ENCODE assay signal across 14 cellular contexts in genomic region chr10:89003344-89003743, GRCh38. TPM values are rescaled to one million over a fixed set of nuclear protein-coding genes. Genes with fewer than 3 reads are reported as not detected.
A peak's percentile ranks its signal among the peaks of the same experiment; 100 is the strongest.
DNase-seq lines count a peak whose midpoint lies in the region; ATAC-seq, FAIRE-seq and TF ChIP-seq lines count a peak whose summit lies in the region.
"Had no signal": no experiment of that assay in that cellular context is flagged by ENCODE, and none has a peak within 500 bp of the region (broad histone marks: within the 10 kb centered on the region; RNA-seq: fewer than 3 reads in every experiment).

No MANE protein-coding gene starts in this region.

- in situ Hi-C loops in SK-MEL-5 (cut with HindIII; ENCODE audit: low pct_unique_long_range_greater_than_20kb, low sequenced_read_pairs) (no loop called here), GM12878 (cut with MboI) (no loop called here)

- no peak overlapping the region for H3K9ac ChIP-seq in GM12878 (ENCODE audit: control insufficient read depth, insufficient read depth, low read length)
- H3K9ac ChIP-seq: parathyroid adenoma had no signal

- whole genome bisulfite sequencing in GM12878 (ENCODE audit: insufficient coverage, insufficient replicate concordance, low lambda C conversion rate, missing lambda C conversion rate), result 0% methylated on average over 2 of the region's 2 CpGs
- WGBS in suprapubic skin, result 24% methylated on average over 2 of the region's 2 CpGs

- TF ChIP-seq RAD21 in GM12878 (IDR thresholded peaks at IDR 0.05; ENCODE audit: insufficient read depth, low read depth, low read length), result no peak

- no TSS peak for BruUV-seq in GM12878 (replicated peaks; lab: Mats Ljungman, UMichigan)

- intact Hi-C loops in GM12878 (cut with micrococcal nuclease; ENCODE audit: unreplicated experiment), result no loop called here

- H3K36me3 Mint-ChIP-seq in activated naive CD8-positive, alpha-beta T cell treated with anti-CD3 and anti-CD28 coated beads, Interleukin-2, amount 50 U/mL, for 24 hours (ENCODE audit: low read depth), result peaks cover 23% of the 10 kb centered on the region
- H3K36me3 Mint-ChIP-seq in activated naive CD8-positive, alpha-beta T cell treated with anti-CD3 and anti-CD28 coated beads for 36 hours, result peaks cover 34% of the 10 kb centered on the region

- H2AFZ ChIP-seq in GM12878 (ENCODE audit: control insufficient read depth, low read depth, low read length), result no peak overlapping the region
- H2AFZ ChIP-seq: parathyroid adenoma had no signal

- peaks cover 58% of the 10 kb centered on the region for H3K79me2 ChIP-seq in GM12878 (ENCODE audit: control insufficient read depth, insufficient read depth, low read length)
- H3K79me2 ChIP-seq: parathyroid adenoma had no signal

- RAD21 ChIA-PET in GM12878 (lab: Charles Lee; ENCODE audit: unreplicated experiment), result interaction anchor here (1.0 to 1.8 kb wide), 5 partner anchors 9 to 105 kb away, joined by 3 to 7 read pairs (median 3); partner anchors contain the start of gene FAS

- peaks cover 46% of the 10 kb centered on the region for H3K4me1 Mint-ChIP-seq in activated naive CD8-positive, alpha-beta T cell treated with anti-CD3 and anti-CD28 coated beads, Interleukin-2, amount 50 U/mL, for 24 hours
- peaks cover 36% of the 10 kb centered on the region for H3K4me1 Mint-ChIP-seq in activated naive CD8-positive, alpha-beta T cell treated with anti-CD3 and anti-CD28 coated beads for 36 hours
- H3K4me1 Mint-ChIP-seq in stimulated activated naive CD8-positive, alpha-beta T cell treated with anti-CD3 and anti-CD28 coated beads, Interleukin-15, amount 100 ng/mL, for 72 hours, result peaks cover 50% of the 10 kb centered on the region

- TF ChIP-seq CTCF in GM12878 (IDR thresholded peaks at IDR 0.05 in 2 of 3, conservative IDR thresholded peaks at IDR 0.05 in 1 of 3; ENCODE audit: control insufficient read depth in 2 of 3, extremely low read depth in 1 of 3, insufficient read depth in 1 of 3, low read depth in 3 of 3, low read length in 3 of 3) (no peak), suprapubic skin (IDR thresholded peaks at IDR 0.05) (no peak)

- no peaks in the 10 kb centered on the region; the same call in 1 of the 2 replicates for H4K20me1 ChIP-seq in GM12878 (ENCODE audit: control insufficient read depth, insufficient read depth)

- CTCF ChIA-PET in GM12878 (lab: Yijun Ruan, JAX), result interaction anchor here (0.7 to 1.4 kb wide), 6 partner anchors 12 to 102 kb away, joined by 3 to 10 read pairs (median 4); no protein-coding TSS in a partner anchor

- no peak for FAIRE-seq in GM12878 (lab: Jason Lieb, UNC)

- DNase-seq in activated naive CD8-positive, alpha-beta T cell treated with anti-CD3 and anti-CD28 coated beads, Interleukin-2, amount 50 U/mL, for 24 hours, result no peak
- DNase-seq in activated naive CD8-positive, alpha-beta T cell treated with anti-CD3 and anti-CD28 coated beads for 36 hours, result no peak
- DNase-seq in SK-MEL-5 (ENCODE audit: low read depth, low spot score) (peak; percentile 6), GM12878 (ENCODE audit: low read depth, low spot score) (no peak), suprapubic skin (ENCODE audit: low spot score in 2 of 2) (no peak), kidney glomerular epithelial cell (lab: John Stamatoyannopoulos, UW) (no peak), HT-29 (ENCODE audit: low spot score) (no peak)
- no peak for DNase-seq in stimulated activated naive CD8-positive, alpha-beta T cell treated with anti-CD3 and anti-CD28 coated beads, Interleukin-15, amount 100 ng/mL, for 72 hours
- DNase-seq: activated naive CD8-positive, alpha-beta T cell treated with anti-CD3 and anti-CD28 coated beads, Interleukin-2, amount 10 ng/mL, durations not matched to agents 7 days and 5 days; central memory CD4-positive, alpha-beta T cell; NCI-H1694; NCI-H446 treated with DMSO at 0.1 percent for 48 hours had no signal

- no peak overlapping the region for H3K4me2 ChIP-seq in GM12878 (ENCODE audit: control insufficient read depth, insufficient read depth)

- H3K4me3 ChIP-seq in GM12878 (no peak overlapping the region), suprapubic skin (no peak overlapping the region)
- H3K4me3 ChIP-seq: vagina had no signal

- H3K27ac Mint-ChIP-seq in activated naive CD8-positive, alpha-beta T cell treated with anti-CD3 and anti-CD28 coated beads, Interleukin-2, amount 50 U/mL, for 24 hours, result peak overlapping the region; percentile 18
- no peak overlapping the region for H3K27ac Mint-ChIP-seq in activated naive CD8-positive, alpha-beta T cell treated with anti-CD3 and anti-CD28 coated beads for 36 hours
- no peak overlapping the region for H3K27ac Mint-ChIP-seq in stimulated activated naive CD8-positive, alpha-beta T cell treated with anti-CD3 and anti-CD28 coated beads, Interleukin-15, amount 100 ng/mL, for 72 hours

- no peaks in the 10 kb centered on the region for H3K27me3 Mint-ChIP-seq in activated naive CD8-positive, alpha-beta T cell treated with anti-CD3 and anti-CD28 coated beads, Interleukin-2, amount 50 U/mL, for 24 hours
- no peaks in the 10 kb centered on the region for H3K27me3 Mint-ChIP-seq in activated naive CD8-positive, alpha-beta T cell treated with anti-CD3 and anti-CD28 coated beads for 36 hours
- no peaks in the 10 kb centered on the region for H3K27me3 Mint-ChIP-seq in stimulated activated naive CD8-positive, alpha-beta T cell treated with anti-CD3 and anti-CD28 coated beads, Interleukin-15, amount 100 ng/mL, for 72 hours
- H3K27me3 Mint-ChIP-seq: activated naive CD8-positive, alpha-beta T cell treated with anti-CD3 and anti-CD28 coated beads, Interleukin-2, amount 10 ng/mL, durations not matched to agents 7 days and 5 days had no signal

- H3K9me3 ChIP-seq in GM12878 (replicated peaks; ENCODE audit: control insufficient read depth, insufficient read depth, low read length) (no peaks in the 10 kb centered on the region), suprapubic skin (no peaks in the 10 kb centered on the region)
- H3K9me3 ChIP-seq: vagina had no signal

- SMC1A ChIA-PET in GM12878 (lab: Charles Lee; ENCODE audit: uncharacterized antibody, unreplicated experiment), result interaction anchor here (1.1 to 9.6 kb wide), 4 partner anchors 10 to 66 kb away, joined by 4 to 76 read pairs (median 7); partner anchors contain the start of gene FAS

- POLR2A ChIA-PET in GM12878 (lab: Charles Lee), result interaction anchor here (1.0 to 1.3 kb wide), 2 partner anchors 10 to 13 kb away, joined by 4 to 9 read pairs; partner anchors contain the start of gene FAS

- H3K27ac ChIP-seq in GM12878 (ENCODE audit: control insufficient read depth, insufficient read depth), result no peak overlapping the region; the same call in 1 of the 2 replicates
- no peak overlapping the region for H3K27ac ChIP-seq in suprapubic skin
- H3K27ac ChIP-seq: parathyroid adenoma had no signal

- H3K27me3 ChIP-seq in GM12878 (replicated peaks in 1 of 2; ENCODE audit: control insufficient read depth in 2 of 2, insufficient read depth in 2 of 2, low read length in 1 of 2), result no peaks in the 10 kb centered on the region
- H3K27me3 ChIP-seq in suprapubic skin, result no peaks in the 10 kb centered on the region
- H3K27me3 ChIP-seq: vagina had no signal

- H3K4me1 ChIP-seq in GM12878 (ENCODE audit: control insufficient read depth, insufficient read depth, low read length), result peaks cover 35% of the 10 kb centered on the region
- H3K4me1 ChIP-seq in suprapubic skin, result peaks cover 45% of the 10 kb centered on the region
- H3K4me1 ChIP-seq: parathyroid adenoma had no signal

- peak; percentile 55 for ATAC-seq in activated naive CD8-positive, alpha-beta T cell treated with anti-CD3 and anti-CD28 coated beads, Interleukin-2, amount 50 U/mL, for 24 hours
- peak; percentile 22 for ATAC-seq in GM12878
- ATAC-seq in stimulated activated naive CD8-positive, alpha-beta T cell treated with anti-CD3 and anti-CD28 coated beads, Interleukin-15, amount 100 ng/mL, for 72 hours, result peak; percentile 29

- TF ChIP-seq POLR2A in GM12878 (IDR thresholded peaks at IDR 0.05; ENCODE audit: low read depth, low read length), result no peak
- no peak for TF ChIP-seq POLR2A in suprapubic skin (IDR thresholded peaks at IDR 0.05)

- no peaks in the 10 kb centered on the region for H3K9me3 Mint-ChIP-seq in activated naive CD8-positive, alpha-beta T cell treated with anti-CD3 and anti-CD28 coated beads, Interleukin-2, amount 50 U/mL, for 24 hours
- no peaks in the 10 kb centered on the region for H3K9me3 Mint-ChIP-seq in activated naive CD8-positive, alpha-beta T cell treated with anti-CD3 and anti-CD28 coated beads for 36 hours
- no peaks in the 10 kb centered on the region for H3K9me3 Mint-ChIP-seq in stimulated activated naive CD8-positive, alpha-beta T cell treated with anti-CD3 and anti-CD28 coated beads, Interleukin-15, amount 100 ng/mL, for 72 hours
- H3K9me3 Mint-ChIP-seq: activated naive CD8-positive, alpha-beta T cell treated with anti-CD3 and anti-CD28 coated beads, Interleukin-2, amount 10 ng/mL, durations not matched to agents 7 days and 5 days had no signal

- TF ChIP-seq EP300 in GM12878 (IDR thresholded peaks at IDR 0.05; ENCODE audit: borderline replicate concordance in 1 of 2, control insufficient read depth in 1 of 2, low read depth in 2 of 2, low read length in 2 of 2), result no peak
- no peak for TF ChIP-seq EP300 in suprapubic skin (IDR thresholded peaks at IDR 0.05)

- no peak overlapping the region for H3K4me3 Mint-ChIP-seq in activated naive CD8-positive, alpha-beta T cell treated with anti-CD3 and anti-CD28 coated beads, Interleukin-2, amount 50 U/mL, for 24 hours
- H3K4me3 Mint-ChIP-seq in activated naive CD8-positive, alpha-beta T cell treated with anti-CD3 and anti-CD28 coated beads for 36 hours, result no peak overlapping the region
- H3K4me3 Mint-ChIP-seq in stimulated activated naive CD8-positive, alpha-beta T cell treated with anti-CD3 and anti-CD28 coated beads, Interleukin-15, amount 100 ng/mL, for 72 hours, result no peak overlapping the region
- H3K4me3 Mint-ChIP-seq: activated naive CD8-positive, alpha-beta T cell treated with anti-CD3 and anti-CD28 coated beads, Interleukin-2, amount 10 ng/mL, durations not matched to agents 7 days and 5 days had no signal

- H3K36me3 ChIP-seq in GM12878 (ENCODE audit: control insufficient read depth in 2 of 2, insufficient read depth in 2 of 2, low read length in 1 of 2) (peaks cover 2 to 18% of the 10 kb centered on the region in 2 experiments), suprapubic skin (peaks cover 8% of the 10 kb centered on the region)

RNA-seq across cellular contexts. Expression of gene FAS, which starts 12.7 kb away (rescaled TPM):
- total RNA-seq in activated naive CD8-positive, alpha-beta T cell treated with anti-CD3 and anti-CD28 coated beads for 36 hours, result 10 to 100 TPM; 31.1 to 33.4 TPM
- 3.4 and 7.3 TPM in 2 replicates for total RNA-seq in SK-MEL-5 (2014; rRNA removed; shearing (Covaris generic))
- polyA plus RNA-seq in SK-MEL-5 (2015; cell fraction: cytosol; rRNA removed), result 2.9 and 3.8 TPM in 2 replicates
- polyA plus RNA-seq in SK-MEL-5 (2015; cell fraction: nucleus; rRNA removed), result 3.7 and 8.4 TPM in 2 replicates
- 387 and 393 TPM in 2 replicates for total RNA-seq in GM12878 (2013; cell fraction: nucleolus; rRNA removed)
- 70.0 and 85.3 TPM in 2 replicates for total RNA-seq in GM12878 (2014; rRNA removed)
- 78.2 and 82.0 TPM in 2 replicates for total RNA-seq in GM12878 (2014; rRNA removed; fragmentation: Illumina TruSeq; extraction: Trizol)
- 61.1 and 62.9 TPM in 2 replicates for total RNA-seq in GM12878 (2021)
- polyA plus RNA-seq in GM12878 (2011; ENCODE audit: low read depth), result 25.2 TPM
- polyA plus RNA-seq in GM12878 (2011; rRNA removed), result 147 and 217 TPM in 2 replicates
- polyA plus RNA-seq in GM12878 (2011; cell fraction: cytosol; rRNA removed), result 63.3 and 70.5 TPM in 2 replicates
- polyA plus RNA-seq in GM12878 (2011; cell fraction: nucleus; rRNA removed), result 80.6 and 126 TPM in 2 replicates
- 42.9 and 53.2 TPM in 2 replicates for polyA plus RNA-seq in GM12878 (2012)
- polyA plus RNA-seq in GM12878 (2014; fragmentation: Illumina TruSeq; extraction: Trizol), result 89.8 and 117 TPM in 2 replicates
- polyA plus RNA-seq in GM12878 (2014; fragmentation: Nextera tagmentation; extraction: Ambion mirVana), result 10 to 100 TPM; 50.1 to 54.9 TPM
- polyA plus RNA-seq in GM12878 (2014; rRNA removed), result 46.4 and 55.8 TPM in 2 replicates
- polyA plus RNA-seq in GM12878 (2016; fragmentation: Nextera tagmentation; extraction: Ambion mirVana), result 10 to 100 TPM; 69.9 to 73.7 TPM
- 125 and 188 TPM in 2 replicates for polyA minus RNA-seq in GM12878 (2011; rRNA and poly(A)+ RNA removed)
- polyA minus RNA-seq in GM12878 (2011; cell fraction: cytosol; rRNA and poly(A)+ RNA removed), result 40.6 and 46.1 TPM in 2 replicates
- 104 and 109 TPM in 2 replicates for polyA minus RNA-seq in GM12878 (2011; cell fraction: nucleus; rRNA and poly(A)+ RNA removed)
- total RNA-seq in suprapubic skin, result 10 to 100 TPM; 17.8 to 60.2 (median 42.6) TPM
- total RNA-seq in HT-29 (2014; rRNA removed; shearing (Covaris generic)), result 2.5 and 4.3 TPM in 2 replicates

RNA-seq across cellular contexts. Expression of gene ACTA2, which starts 50.8 kb away (rescaled TPM):
- 1 to 10 TPM; 4.7 to 5.0 TPM for total RNA-seq in activated naive CD8-positive, alpha-beta T cell treated with anti-CD3 and anti-CD28 coated beads for 36 hours
- 2.8 and 2.9 TPM in 2 replicates for total RNA-seq in SK-MEL-5 (2014; rRNA removed; shearing (Covaris generic))
- polyA plus RNA-seq in SK-MEL-5 (2015; cell fraction: cytosol; rRNA removed), result 5.3 and 6.1 TPM in 2 replicates
- polyA plus RNA-seq in SK-MEL-5 (2015; cell fraction: nucleus; rRNA removed), result 0.75 and 1.3 TPM in 2 replicates
- total RNA-seq in GM12878 (2013; cell fraction: nucleolus; rRNA removed), result 23.9 and 26.3 TPM in 2 replicates
- total RNA-seq in GM12878 (2014; rRNA removed) (25.3 and 32.5 TPM in 2 replicates), GM12878 (2014; rRNA removed; fragmentation: Illumina TruSeq; extraction: Trizol) (19.1 and 19.7 TPM in 2 replicates), GM12878 (2021) (38.4 and 39.2 TPM in 2 replicates), suprapubic skin (100 to 1,000 TPM; 146 to 162 (median 152) TPM)
- 43.4 TPM for polyA plus RNA-seq in GM12878 (2011; ENCODE audit: low read depth)
- polyA plus RNA-seq in GM12878 (2011; rRNA removed) (18.1 and 32.2 TPM in 2 replicates), GM12878 (2014; fragmentation: Illumina TruSeq; extraction: Trizol) (39.5 and 39.9 TPM in 2 replicates), GM12878 (2014; fragmentation: Nextera tagmentation; extraction: Ambion mirVana) (10 to 100 TPM in 1 of 2 experiments, 1 to 10 TPM in 1; 7.4 to 11.6 TPM), GM12878 (2014; rRNA removed) (23.9 and 32.0 TPM in 2 replicates), GM12878 (2016; fragmentation: Nextera tagmentation; extraction: Ambion mirVana) (10 to 100 TPM; 75.4 to 78.2 TPM)
- 54.6 and 70.4 TPM in 2 replicates for polyA plus RNA-seq in GM12878 (2011; cell fraction: cytosol; rRNA removed)
- polyA plus RNA-seq in GM12878 (2011; cell fraction: nucleus; rRNA removed), result 40.9 and 41.4 TPM in 2 replicates
- polyA plus RNA-seq in GM12878 (2012), result 45.7 and 60.9 TPM in 2 replicates
- 44.8 and 58.0 TPM in 2 replicates for polyA minus RNA-seq in GM12878 (2011; rRNA and poly(A)+ RNA removed)
- 28.2 and 29.3 TPM in 2 replicates for polyA minus RNA-seq in GM12878 (2011; cell fraction: cytosol; rRNA and poly(A)+ RNA removed)
- polyA minus RNA-seq in GM12878 (2011; cell fraction: nucleus; rRNA and poly(A)+ RNA removed), result 19.0 and 37.1 TPM in 2 replicates
- total RNA-seq in HT-29 (2014; rRNA removed; shearing (Covaris generic)), result 0.31 and 1.4 TPM in 2 replicates
